ENCODE assay signal across 15 cellular contexts in the genomic region with DNA sequence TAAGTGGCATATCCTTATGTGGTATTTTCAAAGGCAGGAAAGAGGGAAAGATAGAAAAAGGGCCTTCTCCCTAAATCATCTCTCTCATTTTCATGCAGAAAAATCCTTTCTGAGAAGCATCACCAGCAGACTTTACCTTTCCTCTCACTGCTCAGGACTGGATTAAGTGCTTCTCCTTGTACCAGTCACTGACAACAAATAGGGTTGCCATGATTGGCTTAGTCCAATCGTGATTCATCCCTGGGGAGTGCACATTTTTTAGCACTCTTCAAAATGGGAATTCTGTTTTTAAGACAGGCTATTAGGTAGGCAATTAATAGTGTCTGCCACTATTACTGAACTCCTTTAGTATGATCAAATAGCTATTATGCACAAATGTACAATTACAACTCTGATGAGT.
"Had no signal": no experiment of that assay in that cellular context is flagged by ENCODE, and none has a peak within 500 bp of the region (broad histone marks: within the 10 kb centered on the region; RNA-seq: fewer than 3 reads in every experiment).

No MANE protein-coding gene starts in this region.

- H3K27ac ChIP-seq: ascending aorta, cardiac muscle cell, foreskin keratinocyte, prostate gland, spleen had no signal

- H3K9me3 ChIP-seq: ascending aorta, prostate gland, spleen had no signal

- ATAC-seq: activated CD4-positive, CD25-positive, alpha-beta regulatory T cell treated with anti-CD3 and anti-CD28 coated beads, Interleukin-2, amount 50 U/mL, for 24 hours; esophagus mucosa; foreskin keratinocyte; sciatic nerve; stimulated activated naive CD8-positive, alpha-beta T cell treated with anti-CD3 and anti-CD28 coated beads, Interleukin-15, amount 100 ng/mL, for 72 hours had no signal

- DNase-seq: activated CD4-positive, alpha-beta T cell treated with anti-CD3 and anti-CD28 coated beads, Interleukin-2, amount 50 U/mL, for 1 hour; activated CD8-positive, alpha-beta memory T cell treated with anti-CD3 and anti-CD28 coated beads for 24 hours; activated naive CD4-positive, alpha-beta T cell; activated naive CD8-positive, alpha-beta T cell treated with anti-CD3 and anti-CD28 coated beads, Interleukin-2, amount 10 ng/mL, durations not matched to agents 7 days and 5 days; nephron progenitor cell; spleen; stimulated activated naive CD8-positive, alpha-beta T cell treated with anti-CD3 and anti-CD28 coated beads, Interleukin-15, amount 100 ng/mL, for 72 hours; T-helper 9 cell had no signal

- H3K27me3 ChIP-seq: ascending aorta, cardiac muscle cell, foreskin keratinocyte, spleen had no signal

- H3K4me3 ChIP-seq: ascending aorta, cardiac muscle cell, prostate gland, spleen had no signal

- H3K4me1 ChIP-seq: foreskin keratinocyte, prostate gland, spleen had no signal

- H3K36me3 ChIP-seq: prostate gland, spleen had no signal
